Comparison of ENCODE assay signal across 36 cellular contexts in genomic region chrX:133490955-133491354, GRCh38.
"Had no signal": no experiment of that assay in that cellular context is flagged by ENCODE, and none has a peak within 500 bp of the region (broad histone marks: within the 10 kb centered on the region; RNA-seq: fewer than 3 reads in every experiment).

No MANE protein-coding gene starts in this region.

- H3K27me3 Mint-ChIP-seq: activated CD4-positive, alpha-beta memory T cell treated with anti-CD3 and anti-CD28 coated beads, Interleukin-2, amount 10 ng/mL, durations not matched to agents 7 days and 5 days; activated CD4-positive, alpha-beta T cell treated with anti-CD3 and anti-CD28 coated beads for 36 hours; activated CD4-positive, alpha-beta T cell treated with anti-CD3 and anti-CD28 coated beads, Interleukin-2, amount 10 ng/mL, durations not matched to agents 7 days and 5 days; activated CD8-positive, alpha-beta memory T cell treated with anti-CD3 and anti-CD28 coated beads, Interleukin-2, amount 10 ng/mL, durations not matched to agents 7 days and 5 days; activated naive CD4-positive, alpha-beta T cell treated with anti-CD3 and anti-CD28 coated beads, Interleukin-2, amount 10 ng/mL, durations not matched to agents 7 days and 5 days; activated naive CD4-positive, alpha-beta T cell treated with anti-CD3 and anti-CD28 coated beads, Interleukin-2, amount 50 U/mL, for 24 hours; activated naive CD8-positive, alpha-beta T cell treated with anti-CD3 and anti-CD28 coated beads, Interleukin-2, amount 10 ng/mL, durations not matched to agents 7 days and 5 days; activated naive CD8-positive, alpha-beta T cell treated with anti-CD3 and anti-CD28 coated beads, Interleukin-2, amount 50 U/mL, for 24 hours; brain; central memory CD8-positive, alpha-beta T cell; T-helper 17 cell had no signal

- DNase-seq: activated CD4-positive, alpha-beta memory T cell treated with anti-CD3 and anti-CD28 coated beads, Interleukin-2, amount 10 ng/mL, durations not matched to agents 7 days and 5 days; activated CD4-positive, alpha-beta T cell treated with anti-CD3 and anti-CD28 coated beads for 1 hour; activated CD4-positive, alpha-beta T cell treated with anti-CD3 and anti-CD28 coated beads for 36 hours; activated CD4-positive, alpha-beta T cell treated with anti-CD3 and anti-CD28 coated beads for 48 hours; activated CD4-positive, alpha-beta T cell treated with anti-CD3 and anti-CD28 coated beads, Interleukin-2, amount 10 ng/mL, durations not matched to agents 7 days and 5 days; activated CD4-positive, alpha-beta T cell treated with anti-CD3 and anti-CD28 coated beads, Interleukin-2, amount 50 U/mL, for 48 hours; activated CD4-positive, CD25-positive, alpha-beta regulatory T cell; activated CD8-positive, alpha-beta memory T cell treated with anti-CD3 and anti-CD28 coated beads for 24 hours; activated CD8-positive, alpha-beta memory T cell treated with anti-CD3 and anti-CD28 coated beads, Interleukin-2, amount 10 ng/mL, durations not matched to agents 7 days and 5 days; activated CD8-positive, alpha-beta memory T cell treated with anti-CD3 and anti-CD28 coated beads, Interleukin-2, amount 50 U/mL, for 48 hours; activated CD8-positive, alpha-beta T cell treated with anti-CD3 and anti-CD28 coated beads, Interleukin-2, amount 10 ng/mL, durations not matched to agents 7 days and 5 days; activated effector memory CD4-positive, alpha-beta T cell treated with Interleukin-2 at 50 U/mL for 16 hours; activated gamma-delta T cell; activated naive CD4-positive, alpha-beta T cell treated with anti-CD3 and anti-CD28 coated beads, Interleukin-2, amount 10 ng/mL, durations not matched to agents 7 days and 5 days; activated naive CD4-positive, alpha-beta T cell treated with Interleukin-2 at 50 U/mL for 16 hours; activated naive CD8-positive, alpha-beta T cell treated with anti-CD3 and anti-CD28 coated beads, Interleukin-2, amount 10 ng/mL, durations not matched to agents 7 days and 5 days; activated naive CD8-positive, alpha-beta T cell treated with anti-CD3 and anti-CD28 coated beads, Interleukin-2, amount 50 U/mL, for 24 hours; activated T-cell treated with anti-CD3 and anti-CD28 coated beads, Interleukin-2, amount 50 U/mL, for 24 hours; activated T-cell treated with anti-CD3 and anti-CD28 coated beads, Interleukin-2, amount 50 U/mL, for 48 hours; amygdala; anterior cingulate cortex; caudate nucleus; cerebellar nuclear complex; T-cell; T-helper 17 cell; T1000 had no signal

- H3K36me3 Mint-ChIP-seq: activated CD8-positive, alpha-beta memory T cell treated with anti-CD3 and anti-CD28 coated beads, Interleukin-2, amount 10 ng/mL, durations not matched to agents 7 days and 5 days; activated naive CD4-positive, alpha-beta T cell treated with anti-CD3 and anti-CD28 coated beads, Interleukin-2, amount 10 ng/mL, durations not matched to agents 7 days and 5 days; activated naive CD4-positive, alpha-beta T cell treated with anti-CD3 and anti-CD28 coated beads, Interleukin-2, amount 50 U/mL, for 24 hours; activated naive CD8-positive, alpha-beta T cell; activated naive CD8-positive, alpha-beta T cell treated with anti-CD3 and anti-CD28 coated beads, Interleukin-2, amount 10 ng/mL, durations not matched to agents 7 days and 5 days; brain; T-cell; WTC11 had no signal

- H3K27ac Mint-ChIP-seq: activated CD4-positive, alpha-beta memory T cell treated with anti-CD3 and anti-CD28 coated beads, Interleukin-2, amount 10 ng/mL, durations not matched to agents 7 days and 5 days; activated CD4-positive, alpha-beta T cell treated with anti-CD3 and anti-CD28 coated beads for 36 hours; activated CD4-positive, alpha-beta T cell treated with anti-CD3 and anti-CD28 coated beads, Interleukin-2, amount 10 ng/mL, durations not matched to agents 7 days and 5 days; activated CD8-positive, alpha-beta memory T cell treated with anti-CD3 and anti-CD28 coated beads, Interleukin-2, amount 10 ng/mL, durations not matched to agents 7 days and 5 days; activated CD8-positive, alpha-beta T cell treated with anti-CD3 and anti-CD28 coated beads, Interleukin-2, amount 10 ng/mL, durations not matched to agents 7 days and 5 days; activated naive CD4-positive, alpha-beta T cell treated with anti-CD3 and anti-CD28 coated beads, Interleukin-2, amount 10 ng/mL, durations not matched to agents 7 days and 5 days; activated naive CD4-positive, alpha-beta T cell treated with anti-CD3 and anti-CD28 coated beads, Interleukin-2, amount 50 U/mL, for 24 hours; activated naive CD8-positive, alpha-beta T cell; activated naive CD8-positive, alpha-beta T cell treated with anti-CD3 and anti-CD28 coated beads, Interleukin-2, amount 10 ng/mL, durations not matched to agents 7 days and 5 days; activated naive CD8-positive, alpha-beta T cell treated with anti-CD3 and anti-CD28 coated beads, Interleukin-2, amount 50 U/mL, for 24 hours; activated T-cell treated with anti-CD3 and anti-CD28 coated beads, Interleukin-2, amount 50 U/mL, for 24 hours; activated T-helper 2 cell treated with anti-CD3 and anti-CD28 coated beads, Interferon-gamma antibody, Interleukin-2, Interleukin-4, amounts not matched to agents 10 μg/mL and 5 μg/mL and 100 μg/mL, durations not matched to agents 14 hours and 24 hours and 36 hours; brain; T-cell; T-helper 17 cell; WTC11 had no signal

- H3K9me3 Mint-ChIP-seq: activated CD4-positive, alpha-beta memory T cell treated with anti-CD3 and anti-CD28 coated beads, Interleukin-2, amount 10 ng/mL, durations not matched to agents 7 days and 5 days; activated CD4-positive, alpha-beta T cell treated with anti-CD3 and anti-CD28 coated beads, Interleukin-2, amount 10 ng/mL, durations not matched to agents 7 days and 5 days; activated naive CD4-positive, alpha-beta T cell treated with anti-CD3 and anti-CD28 coated beads, Interleukin-2, amount 10 ng/mL, durations not matched to agents 7 days and 5 days; activated naive CD4-positive, alpha-beta T cell treated with anti-CD3 and anti-CD28 coated beads, Interleukin-2, amount 50 U/mL, for 24 hours; activated naive CD8-positive, alpha-beta T cell treated with anti-CD3 and anti-CD28 coated beads, Interleukin-2, amount 10 ng/mL, durations not matched to agents 7 days and 5 days; activated naive CD8-positive, alpha-beta T cell treated with anti-CD3 and anti-CD28 coated beads, Interleukin-2, amount 50 U/mL, for 24 hours; activated T-cell treated with anti-CD3 and anti-CD28 coated beads, Interleukin-2, amount 50 U/mL, for 24 hours; activated T-helper 2 cell treated with anti-CD3 and anti-CD28 coated beads, Interferon-gamma antibody, Interleukin-2, Interleukin-4, amounts not matched to agents 10 μg/mL and 5 μg/mL and 100 μg/mL, durations not matched to agents 14 hours and 24 hours and 36 hours; central memory CD8-positive, alpha-beta T cell; T-cell; WTC11 had no signal

- H3K4me1 Mint-ChIP-seq: activated CD4-positive, alpha-beta memory T cell treated with anti-CD3 and anti-CD28 coated beads, Interleukin-2, amount 10 ng/mL, durations not matched to agents 7 days and 5 days; activated CD4-positive, alpha-beta T cell treated with anti-CD3 and anti-CD28 coated beads for 36 hours; activated CD4-positive, alpha-beta T cell treated with anti-CD3 and anti-CD28 coated beads, Interleukin-2, amount 10 ng/mL, durations not matched to agents 7 days and 5 days; activated CD8-positive, alpha-beta memory T cell treated with anti-CD3 and anti-CD28 coated beads, Interleukin-2, amount 10 ng/mL, durations not matched to agents 7 days and 5 days; activated naive CD4-positive, alpha-beta T cell treated with anti-CD3 and anti-CD28 coated beads, Interleukin-2, amount 10 ng/mL, durations not matched to agents 7 days and 5 days; activated naive CD4-positive, alpha-beta T cell treated with anti-CD3 and anti-CD28 coated beads, Interleukin-2, amount 50 U/mL, for 24 hours; activated naive CD8-positive, alpha-beta T cell treated with anti-CD3 and anti-CD28 coated beads, Interleukin-2, amount 10 ng/mL, durations not matched to agents 7 days and 5 days; activated naive CD8-positive, alpha-beta T cell treated with anti-CD3 and anti-CD28 coated beads, Interleukin-2, amount 50 U/mL, for 24 hours; central memory CD8-positive, alpha-beta T cell; T-cell; T-helper 17 cell had no signal

- H3K4me3 Mint-ChIP-seq: activated CD4-positive, alpha-beta memory T cell treated with anti-CD3 and anti-CD28 coated beads, Interleukin-2, amount 10 ng/mL, durations not matched to agents 7 days and 5 days; activated CD4-positive, alpha-beta T cell treated with anti-CD3 and anti-CD28 coated beads for 36 hours; activated CD4-positive, alpha-beta T cell treated with anti-CD3 and anti-CD28 coated beads, Interleukin-2, amount 10 ng/mL, durations not matched to agents 7 days and 5 days; activated CD8-positive, alpha-beta memory T cell treated with anti-CD3 and anti-CD28 coated beads, Interleukin-2, amount 10 ng/mL, durations not matched to agents 7 days and 5 days; activated CD8-positive, alpha-beta T cell treated with anti-CD3 and anti-CD28 coated beads, Interleukin-2, amount 10 ng/mL, durations not matched to agents 7 days and 5 days; activated naive CD4-positive, alpha-beta T cell treated with anti-CD3 and anti-CD28 coated beads, Interleukin-2, amount 10 ng/mL, durations not matched to agents 7 days and 5 days; activated naive CD4-positive, alpha-beta T cell treated with anti-CD3 and anti-CD28 coated beads, Interleukin-2, amount 50 U/mL, for 24 hours; activated naive CD8-positive, alpha-beta T cell; activated naive CD8-positive, alpha-beta T cell treated with anti-CD3 and anti-CD28 coated beads, Interleukin-2, amount 10 ng/mL, durations not matched to agents 7 days and 5 days; activated naive CD8-positive, alpha-beta T cell treated with anti-CD3 and anti-CD28 coated beads, Interleukin-2, amount 50 U/mL, for 24 hours; activated T-cell treated with anti-CD3 and anti-CD28 coated beads, Interleukin-2, amount 50 U/mL, for 24 hours; brain; central memory CD8-positive, alpha-beta T cell; T-cell; T-helper 17 cell; WTC11 had no signal

- H3K36me3 ChIP-seq: ascending aorta, cardiac muscle cell had no signal

- ATAC-seq: activated CD4-positive, alpha-beta T cell treated with anti-CD3 and anti-CD28 coated beads for 36 hours; activated CD4-positive, CD25-positive, alpha-beta regulatory T cell treated with anti-CD3 and anti-CD28 coated beads, Interleukin-2, amount 50 U/mL, for 24 hours; activated CD8-positive, alpha-beta memory T cell treated with anti-CD3 and anti-CD28 coated beads, Interleukin-2, amount 10 ng/mL, durations not matched to agents 7 days and 5 days; activated CD8-positive, alpha-beta T cell treated with anti-CD3 and anti-CD28 coated beads, Interleukin-2, amount 10 ng/mL, durations not matched to agents 7 days and 5 days; activated naive CD8-positive, alpha-beta T cell treated with anti-CD3 and anti-CD28 coated beads, Interleukin-2, amount 50 U/mL, for 24 hours; T-cell; T-helper 17 cell; WTC11 had no signal

- H3K4me3 ChIP-seq: ascending aorta, cardiac muscle cell had no signal

- H3K27ac ChIP-seq: ascending aorta, cardiac muscle cell, VCaP had no signal

- H3K9me3 ChIP-seq: ascending aorta had no signal

- H3K27me3 ChIP-seq: ascending aorta, cardiac muscle cell had no signal
